In the genomic region with DNA sequence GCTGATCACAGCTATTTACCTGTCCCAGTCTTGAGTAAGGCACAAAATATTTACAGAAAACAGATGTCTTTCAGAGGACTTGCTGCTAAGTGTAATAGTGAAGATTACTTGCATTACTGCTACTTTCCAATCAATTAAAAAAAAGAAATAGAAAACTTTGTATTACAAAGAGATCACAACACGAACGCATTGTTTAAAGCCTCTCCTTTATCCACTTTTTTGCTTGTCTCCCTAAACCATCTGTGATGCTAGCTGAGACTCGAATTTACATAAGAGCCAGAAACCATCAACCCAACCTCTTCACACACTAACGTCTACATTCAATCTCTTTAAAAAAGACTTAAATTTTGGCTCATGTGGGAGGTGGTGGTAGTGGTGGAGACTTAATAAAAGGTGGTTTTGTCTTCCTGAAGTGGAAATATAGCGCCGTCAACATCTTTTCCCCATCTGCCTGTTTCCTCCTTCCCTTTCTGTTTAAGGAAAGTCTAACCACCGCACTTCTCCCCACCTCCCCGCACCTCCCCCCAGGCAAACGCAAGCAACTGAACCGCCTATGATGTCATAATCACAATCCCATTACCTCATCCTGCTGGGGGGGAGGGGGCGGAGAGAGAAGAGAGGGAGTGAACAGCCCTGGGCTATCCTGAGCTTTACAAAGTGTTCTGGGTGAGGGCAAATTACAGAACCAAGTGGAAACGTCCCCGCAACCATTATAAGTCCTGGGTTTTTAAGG, we compare ENCODE assay signal across 1 cellular context.
TF ChIP-seq lines count a peak whose summit lies in the region.

No MANE protein-coding gene starts in this region.

TF ChIP-seq in WTC11, 78 proteins besides CTCF, POLR2A, EP300 and RAD21 (continued from another document):
- TF ChIP-seq, protein P1, sequence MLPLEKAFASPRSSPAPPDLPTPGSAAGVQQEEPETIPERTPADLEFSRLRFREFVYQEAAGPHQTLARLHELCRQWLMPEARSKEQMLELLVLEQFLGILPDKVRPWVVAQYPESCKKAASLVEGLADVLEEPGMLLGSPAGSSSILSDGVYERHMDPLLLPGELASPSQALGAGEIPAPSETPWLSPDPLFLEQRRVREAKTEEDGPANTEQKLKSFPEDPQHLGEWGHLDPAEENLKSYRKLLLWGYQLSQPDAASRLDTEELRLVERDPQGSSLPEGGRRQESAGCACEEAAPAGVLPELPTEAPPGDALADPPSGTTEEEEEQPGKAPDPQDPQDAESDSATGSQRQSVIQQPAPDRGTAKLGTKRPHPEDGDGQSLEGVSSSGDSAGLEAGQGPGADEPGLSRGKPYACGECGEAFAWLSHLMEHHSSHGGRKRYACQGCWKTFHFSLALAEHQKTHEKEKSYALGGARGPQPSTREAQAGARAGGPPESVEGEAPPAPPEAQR (CRISPR knock-in tag; IDR thresholded peaks at IDR 0.05), result no peak
- TF ChIP-seq ZNF138 (CRISPR knock-in tag; conservative IDR thresholded peaks at IDR 0.05) (no peak), OVOL2 (CRISPR knock-in tag; IDR thresholded peaks at IDR 0.05; ENCODE audit: borderline replicate concordance) (no peak)
- TF ChIP-seq, protein P2, sequence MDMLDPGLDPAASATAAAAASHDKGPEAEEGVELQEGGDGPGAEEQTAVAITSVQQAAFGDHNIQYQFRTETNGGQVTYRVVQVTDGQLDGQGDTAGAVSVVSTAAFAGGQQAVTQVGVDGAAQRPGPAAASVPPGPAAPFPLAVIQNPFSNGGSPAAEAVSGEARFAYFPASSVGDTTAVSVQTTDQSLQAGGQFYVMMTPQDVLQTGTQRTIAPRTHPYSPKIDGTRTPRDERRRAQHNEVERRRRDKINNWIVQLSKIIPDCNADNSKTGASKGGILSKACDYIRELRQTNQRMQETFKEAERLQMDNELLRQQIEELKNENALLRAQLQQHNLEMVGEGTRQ (CRISPR knock-in tag; IDR thresholded peaks at IDR 0.05), result no peak
- TF ChIP-seq, protein P3, sequence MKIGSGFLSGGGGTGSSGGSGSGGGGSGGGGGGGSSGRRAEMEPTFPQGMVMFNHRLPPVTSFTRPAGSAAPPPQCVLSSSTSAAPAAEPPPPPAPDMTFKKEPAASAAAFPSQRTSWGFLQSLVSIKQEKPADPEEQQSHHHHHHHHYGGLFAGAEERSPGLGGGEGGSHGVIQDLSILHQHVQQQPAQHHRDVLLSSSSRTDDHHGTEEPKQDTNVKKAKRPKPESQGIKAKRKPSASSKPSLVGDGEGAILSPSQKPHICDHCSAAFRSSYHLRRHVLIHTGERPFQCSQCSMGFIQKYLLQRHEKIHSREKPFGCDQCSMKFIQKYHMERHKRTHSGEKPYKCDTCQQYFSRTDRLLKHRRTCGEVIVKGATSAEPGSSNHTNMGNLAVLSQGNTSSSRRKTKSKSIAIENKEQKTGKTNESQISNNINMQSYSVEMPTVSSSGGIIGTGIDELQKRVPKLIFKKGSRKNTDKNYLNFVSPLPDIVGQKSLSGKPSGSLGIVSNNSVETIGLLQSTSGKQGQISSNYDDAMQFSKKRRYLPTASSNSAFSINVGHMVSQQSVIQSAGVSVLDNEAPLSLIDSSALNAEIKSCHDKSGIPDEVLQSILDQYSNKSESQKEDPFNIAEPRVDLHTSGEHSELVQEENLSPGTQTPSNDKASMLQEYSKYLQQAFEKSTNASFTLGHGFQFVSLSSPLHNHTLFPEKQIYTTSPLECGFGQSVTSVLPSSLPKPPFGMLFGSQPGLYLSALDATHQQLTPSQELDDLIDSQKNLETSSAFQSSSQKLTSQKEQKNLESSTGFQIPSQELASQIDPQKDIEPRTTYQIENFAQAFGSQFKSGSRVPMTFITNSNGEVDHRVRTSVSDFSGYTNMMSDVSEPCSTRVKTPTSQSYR (CRISPR knock-in tag; IDR thresholded peaks at IDR 0.05), result peak; percentile 85; the same call in 1 of the 2 replicates
TF ChIP-seq in WTC11: peak in this region for 5.
